Comparison of ENCODE assay signal across 22 cellular contexts in the genomic region with DNA sequence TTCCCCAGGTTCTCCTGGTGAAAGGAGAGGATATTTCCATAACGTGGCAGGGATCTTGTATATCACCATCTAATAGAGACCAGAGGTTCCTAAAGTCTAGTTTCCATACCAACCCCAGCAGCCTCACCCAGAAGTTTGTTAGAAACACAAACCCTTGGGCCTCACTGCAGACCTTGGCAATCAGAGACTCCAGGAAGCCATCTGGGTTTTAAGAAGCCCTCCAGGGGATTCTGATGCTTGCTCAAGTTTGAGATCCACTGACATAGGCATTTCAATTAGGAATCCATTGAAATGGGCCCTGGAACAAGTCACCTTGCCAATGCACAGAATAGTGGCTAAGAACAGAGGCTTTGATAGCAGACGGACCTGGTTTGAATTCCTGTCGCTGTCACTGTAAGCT. TPM values are rescaled to one million over a fixed set of nuclear protein-coding genes. Genes with fewer than 3 reads are reported as not detected.
"Had no signal": no experiment of that assay in that cellular context is flagged by ENCODE, and none has a peak within 500 bp of the region (broad histone marks: within the 10 kb centered on the region; RNA-seq: fewer than 3 reads in every experiment).

No MANE protein-coding gene starts in this region.

- H3K27ac Mint-ChIP-seq: stimulated activated naive B cell treated with anti-CD40 and anti-IgM and Interleukin-4, amounts not matched to agents 10 μg/mL and 1 μg/mL and 100 μg/mL, for 72 hours; stimulated activated naive CD8-positive, alpha-beta T cell treated with anti-CD3 and anti-CD28 coated beads, Interleukin-15, amount 100 ng/mL, for 72 hours had no signal

- H3K9me3 ChIP-seq: neutrophil, right atrium auricular region, sigmoid colon, testis had no signal

- H3K36me3 ChIP-seq: heart left ventricle, neutrophil, right atrium auricular region, sigmoid colon had no signal

- H3K4me3 ChIP-seq: heart left ventricle, lung, right atrium auricular region, sigmoid colon, skin epidermis, testis had no signal

- ATAC-seq: heart left ventricle; left colon; left ventricle myocardium superior; stimulated activated naive B cell treated with anti-CD40 and anti-IgM and Interleukin-4, amounts not matched to agents 10 μg/mL and 1 μg/mL and 100 μg/mL, for 72 hours; stimulated activated naive CD8-positive, alpha-beta T cell treated with anti-CD3 and anti-CD28 coated beads, Interleukin-15, amount 100 ng/mL, for 72 hours had no signal

- H3K9me3 Mint-ChIP-seq: stimulated activated naive B cell treated with anti-CD40 and anti-IgM and Interleukin-4, amounts not matched to agents 10 μg/mL and 1 μg/mL and 100 μg/mL, for 72 hours; stimulated activated naive CD8-positive, alpha-beta T cell treated with anti-CD3 and anti-CD28 coated beads, Interleukin-15, amount 100 ng/mL, for 72 hours had no signal

- H3K4me3 Mint-ChIP-seq: stimulated activated naive B cell treated with anti-CD40 and anti-IgM and Interleukin-4, amounts not matched to agents 10 μg/mL and 1 μg/mL and 100 μg/mL, for 72 hours; stimulated activated naive CD8-positive, alpha-beta T cell treated with anti-CD3 and anti-CD28 coated beads, Interleukin-15, amount 100 ng/mL, for 72 hours had no signal

- H3K36me3 Mint-ChIP-seq: stimulated activated naive B cell treated with anti-CD40 and anti-IgM and Interleukin-4, amounts not matched to agents 10 μg/mL and 1 μg/mL and 100 μg/mL, for 72 hours had no signal

- H3K27me3 ChIP-seq: right atrium auricular region, testis had no signal

- DNase-seq: dermis blood vessel endothelial cell; erythroblast; heart left ventricle; hippocampal formation; left colon; left ventricle myocardium superior; mesenchymal stem cell; midbrain; sigmoid colon; stimulated activated CD4-positive, alpha-beta T cell treated with anti-CD3 and anti-CD28 coated beads, Interleukin-2, amount 100 ng/mL, for 24 hours; stimulated activated CD4-positive, alpha-beta T cell treated with anti-CD3 and anti-CD28 coated beads, Interleukin-4, amount 100 ng/mL, for 4 hours; stimulated activated naive B cell treated with anti-CD40 and anti-IgM and Interleukin-4, amounts not matched to agents 10 μg/mL and 1 μg/mL and 100 μg/mL, for 72 hours; stimulated activated naive CD8-positive, alpha-beta T cell treated with anti-CD3 and anti-CD28 coated beads, Interleukin-15, amount 100 ng/mL, for 72 hours; testis; trophoblast cell had no signal

- H3K4me1 Mint-ChIP-seq: stimulated activated naive B cell treated with anti-CD40 and anti-IgM and Interleukin-4, amounts not matched to agents 10 μg/mL and 1 μg/mL and 100 μg/mL, for 72 hours had no signal

- H3K27ac ChIP-seq: neutrophil, sigmoid colon, skin epidermis had no signal

- FAIRE-seq: colon, endothelial cell of umbilical vein, frontal cortex had no signal

RNA-seq across cellular contexts. Expression of gene CMKLR1, which starts 2.2 kb away (rescaled TPM):
- total RNA-seq: endothelial cell of umbilical vein had no signal
